In genomic region chr6:34295721-34296120, GRCh38 we compare ENCODE assay signal across 9 cellular contexts. TPM values are rescaled to one million over a fixed set of nuclear protein-coding genes. Genes with fewer than 3 reads are reported as not detected.
DNase-seq lines count a peak whose midpoint lies in the region; ATAC-seq, FAIRE-seq and TF ChIP-seq lines count a peak whose summit lies in the region.
"Had no signal": no experiment of that assay in that cellular context is flagged by ENCODE, and none has a peak within 500 bp of the region (broad histone marks: within the 10 kb centered on the region; RNA-seq: fewer than 3 reads in every experiment).

No MANE protein-coding gene starts in this region.

- no peaks in the 10 kb centered on the region for H3K27me3 Mint-ChIP-seq in activated T-helper 1 cell treated with anti-CD3 and anti-CD28 coated beads, Interleukin-12 subunit alpha, Interleukin-12 subunit beta, Interleukin-2, Interleukin-4 antibody, amounts not matched to agents 30 ng/mL and 10 ng/mL and 1 ng/mL, durations not matched to agents 14 hours and 24 hours and 36 hours (ENCODE audit: insufficient read depth)
- H3K27me3 Mint-ChIP-seq in CD4-positive, alpha-beta memory T cell = no peaks in the 10 kb centered on the region

- TF ChIP-seq POLR2A in endothelial cell of umbilical vein (IDR thresholded peaks at IDR 0.05; ENCODE audit: low read depth, low read length) = no peak

- no peaks in the 10 kb centered on the region for H3K9me3 ChIP-seq in endothelial cell of umbilical vein (replicated peaks; ENCODE audit: control insufficient read depth, insufficient read depth, low read length)
- no peaks in the 10 kb centered on the region for H3K9me3 ChIP-seq in CD4-positive, alpha-beta memory T cell (ENCODE audit: control insufficient read depth in 1 of 2, low read length in 2 of 2)

- peaks cover 8 to 11% of the 10 kb centered on the region in 2 experiments for H3K36me3 ChIP-seq in endothelial cell of umbilical vein (ENCODE audit: control insufficient read depth in 2 of 2, extremely low read depth in 1 of 2, insufficient read depth in 2 of 2, low read length in 2 of 2)
- peaks cover 15% of the 10 kb centered on the region for H3K36me3 ChIP-seq in CD4-positive, alpha-beta memory T cell (ENCODE audit: insufficient read depth, low read length)

- peaks cover 3% of the 10 kb centered on the region for H3K79me2 ChIP-seq in endothelial cell of umbilical vein (ENCODE audit: control insufficient read depth, insufficient read depth, low read length)

- no peaks in the 10 kb centered on the region for H3K27me3 ChIP-seq in endothelial cell of umbilical vein (ENCODE audit: control insufficient read depth in 2 of 2, insufficient read depth in 2 of 2, low read length in 2 of 2)
- no peaks in the 10 kb centered on the region for H3K27me3 ChIP-seq in CD4-positive, alpha-beta memory T cell (ENCODE audit: insufficient read depth, low read length)

- no peak overlapping the region for H3K27ac ChIP-seq in endothelial cell of umbilical vein (ENCODE audit: insufficient read depth, low read depth, low read length)
- H3K27ac ChIP-seq in CD4-positive, alpha-beta memory T cell (ENCODE audit: low read depth, low read length) = no peak overlapping the region

- no peaks in the 10 kb centered on the region for H3K4me1 ChIP-seq in endothelial cell of umbilical vein (ENCODE audit: control insufficient read depth, extremely low read depth, insufficient read depth, low read length)
- H3K4me1 ChIP-seq in CD4-positive, alpha-beta memory T cell (ENCODE audit: insufficient read depth, low read length) = peaks cover 4% of the 10 kb centered on the region

- H2AFZ ChIP-seq in endothelial cell of umbilical vein (ENCODE audit: low read depth, low read length) = no peak overlapping the region

- H3K36me3 Mint-ChIP-seq in activated T-helper 1 cell treated with anti-CD3 and anti-CD28 coated beads, Interleukin-12 subunit alpha, Interleukin-12 subunit beta, Interleukin-2, Interleukin-4 antibody, amounts not matched to agents 30 ng/mL and 10 ng/mL and 1 ng/mL, durations not matched to agents 14 hours and 24 hours and 36 hours (ENCODE audit: low read depth) = peaks cover 18% of the 10 kb centered on the region
- H3K36me3 Mint-ChIP-seq in CD4-positive, alpha-beta memory T cell = peaks cover 25 to 29% of the 10 kb centered on the region in 2 donors

- H3K9me1 ChIP-seq in endothelial cell of umbilical vein (replicated peaks; ENCODE audit: control insufficient read depth, extremely low read depth, insufficient read depth, low read length) = no peaks in the 10 kb centered on the region

- no peaks in the 10 kb centered on the region for H4K20me1 ChIP-seq in endothelial cell of umbilical vein (replicated peaks; ENCODE audit: control insufficient read depth, extremely low read depth, insufficient read depth, low read length)

- no peak overlapping the region for H3K9ac ChIP-seq in endothelial cell of umbilical vein (replicated peaks; ENCODE audit: extremely low read depth, insufficient read depth, low read length)

- no peak overlapping the region for H3K4me3 ChIP-seq in endothelial cell of umbilical vein (replicated peaks in 1 of 3; ENCODE audit: insufficient read depth in 1 of 3, low read depth in 1 of 3, low read length in 3 of 3)
- no peak overlapping the region for H3K4me3 ChIP-seq in CD4-positive, alpha-beta memory T cell (ENCODE audit: low read length in 2 of 2)

- CTCF ChIA-PET in endothelial cell of umbilical vein (lab: Charles Lee) = interaction anchor here (0.9 to 2.5 kb wide), 4 partner anchors 10 to 119 kb away, joined by 3 to 6 read pairs (median 4); partner anchors contain the start of gene SMIM29
- CTCF ChIA-PET in CD4-positive, alpha-beta memory T cell (lab: Charles Lee; ENCODE audit: partially characterized antibody) = no interaction called here

- peak; percentile 59 for DNase-seq in GM10266 (ENCODE audit: extremely low spot score)
- DNase-seq in endothelial cell of umbilical vein (ENCODE audit: low read depth, low spot score) = no peak
- DNase-seq in NCI-H187 treated with DMSO at 0.1 percent for 48 hours (lab: John Stamatoyannopoulos, UW) = no peak
- DNase-seq in activated T-helper 1 cell treated with anti-CD3 and anti-CD28 coated beads, Interleukin-12 subunit alpha, Interleukin-12 subunit beta, Interleukin-2, Interleukin-4 antibody, amounts not matched to agents 30 ng/mL and 10 ng/mL and 1 ng/mL, durations not matched to agents 14 hours and 24 hours and 36 hours (ENCODE audit: low spot score) = no peak
- no peak for DNase-seq in left colon
- no peak for DNase-seq in CD4-positive, alpha-beta memory T cell
- DNase-seq: activated effector memory CD4-positive, alpha-beta T cell treated with anti-CD3 and anti-CD28 coated beads, Interleukin-2, amount 50 U/mL, for 16 hours had no signal

- ATAC-seq in GM19397 (IDR thresholded peaks at IDR 0.05; ENCODE audit: unreplicated experiment) (peak; percentile 76), HG03159 (IDR thresholded peaks at IDR 0.05; ENCODE audit: unreplicated experiment) (peak; percentile 85), left colon (no peak)

- dilution Hi-C loops in endothelial cell of umbilical vein (cut with MboI; ENCODE audit: extremely low pct_ligation_motif_present, low sequenced_read_pairs) = no loop called here

- intact Hi-C loops in endothelial cell of umbilical vein (cut with micrococcal nuclease) (no loop called here), left colon (cut with DNase I, micrococcal nuclease) (no loop called here)
- intact Hi-C loops in activated T-helper 1 cell treated with anti-CD3 and anti-CD28 coated beads, Interleukin-12 subunit alpha, Interleukin-12 subunit beta, Interleukin-2, Interleukin-4 antibody, amounts not matched to agents 30 ng/mL and 10 ng/mL and 1 ng/mL, durations not matched to agents 14 hours and 24 hours and 36 hours (cut with micrococcal nuclease) = no loop called here
- intact Hi-C loops in CD4-positive, alpha-beta memory T cell (cut with micrococcal nuclease) = no loop called here

- peaks cover 7% of the 10 kb centered on the region for H3K4me1 Mint-ChIP-seq in activated T-helper 1 cell treated with anti-CD3 and anti-CD28 coated beads, Interleukin-12 subunit alpha, Interleukin-12 subunit beta, Interleukin-2, Interleukin-4 antibody, amounts not matched to agents 30 ng/mL and 10 ng/mL and 1 ng/mL, durations not matched to agents 14 hours and 24 hours and 36 hours (ENCODE audit: low read depth)
- peaks cover 5 to 12% (median 9%) of the 10 kb centered on the region in 4 donors for H3K4me1 Mint-ChIP-seq in CD4-positive, alpha-beta memory T cell

- no peak overlapping the region for H3K4me3 Mint-ChIP-seq in activated T-helper 1 cell treated with anti-CD3 and anti-CD28 coated beads, Interleukin-12 subunit alpha, Interleukin-12 subunit beta, Interleukin-2, Interleukin-4 antibody, amounts not matched to agents 30 ng/mL and 10 ng/mL and 1 ng/mL, durations not matched to agents 14 hours and 24 hours and 36 hours
- no peak overlapping the region for H3K4me3 Mint-ChIP-seq in CD4-positive, alpha-beta memory T cell

- H3K4me2 ChIP-seq in endothelial cell of umbilical vein (ENCODE audit: insufficient read depth, low read length) = no peak overlapping the region

- TF ChIP-seq CTCF in GM10266 (IDR thresholded peaks at IDR 0.05; ENCODE audit: control insufficient read depth, insufficient read depth, low read depth, missing control alignments) (no peak), endothelial cell of umbilical vein (IDR thresholded peaks at IDR 0.05; ENCODE audit: extremely low read depth in 1 of 2, insufficient read depth in 1 of 2, low read depth in 1 of 2, low read length in 2 of 2) (no peak)

- peak; percentile 69 for FAIRE-seq in endothelial cell of umbilical vein (lab: Jason Lieb, UNC)

- no TSS peak for BruUV-seq in endothelial cell of umbilical vein (replicated peaks; lab: Mats Ljungman, UMichigan)

- no peak overlapping the region for H3K27ac Mint-ChIP-seq in activated T-helper 1 cell treated with anti-CD3 and anti-CD28 coated beads, Interleukin-12 subunit alpha, Interleukin-12 subunit beta, Interleukin-2, Interleukin-4 antibody, amounts not matched to agents 30 ng/mL and 10 ng/mL and 1 ng/mL, durations not matched to agents 14 hours and 24 hours and 36 hours
- H3K27ac Mint-ChIP-seq in CD4-positive, alpha-beta memory T cell = peak overlapping the region in 3 of 7 donors; percentile 59 to 86 (median 70)

- POLR2A ChIA-PET in endothelial cell of umbilical vein (lab: Charles Lee) = no interaction called here
- POLR2A ChIA-PET in CD4-positive, alpha-beta memory T cell (lab: Charles Lee; ENCODE audit: partially characterized antibody) = no interaction called here

- H3K9me3 Mint-ChIP-seq in activated T-helper 1 cell treated with anti-CD3 and anti-CD28 coated beads, Interleukin-12 subunit alpha, Interleukin-12 subunit beta, Interleukin-2, Interleukin-4 antibody, amounts not matched to agents 30 ng/mL and 10 ng/mL and 1 ng/mL, durations not matched to agents 14 hours and 24 hours and 36 hours = no peaks in the 10 kb centered on the region
- H3K9me3 Mint-ChIP-seq in CD4-positive, alpha-beta memory T cell = no peaks in the 10 kb centered on the region

RNA-seq across cellular contexts. Expression of gene SMIM29, which starts 46.9 kb away (rescaled TPM):
- 37.3 and 37.6 TPM in 2 replicates for total RNA-seq in endothelial cell of umbilical vein
- polyA plus RNA-seq in endothelial cell of umbilical vein = 75.2 and 135 TPM in 2 replicates
- 58.0 and 65.4 TPM in 2 replicates for polyA plus RNA-seq in endothelial cell of umbilical vein (2011; cell fraction: cytosol; rRNA removed)
- polyA plus RNA-seq in endothelial cell of umbilical vein (2011; cell fraction: nucleus; rRNA removed) = 27.1 and 37.8 TPM in 2 replicates
- 26.5 and 31.9 TPM in 2 replicates for polyA plus RNA-seq in endothelial cell of umbilical vein (2012)
- 18.2 and 23.0 TPM in 2 replicates for polyA minus RNA-seq in endothelial cell of umbilical vein
- 4.2 TPM for polyA minus RNA-seq in endothelial cell of umbilical vein (2011; cell fraction: cytosol; rRNA and poly(A)+ RNA removed)
- 7.0 and 9.6 TPM in 2 replicates for polyA minus RNA-seq in endothelial cell of umbilical vein (2011; cell fraction: nucleus; rRNA and poly(A)+ RNA removed)
- total RNA-seq in activated T-helper 1 cell treated with anti-CD3 and anti-CD28 coated beads, Interleukin-12 subunit alpha, Interleukin-12 subunit beta, Interleukin-2, Interleukin-4 antibody, amounts not matched to agents 30 ng/mL and 10 ng/mL and 1 ng/mL, durations not matched to agents 14 hours and 24 hours and 36 hours = 14.3 and 15.0 TPM in 2 replicates
- 10 to 100 TPM in 1 of 2 donors, 1 to 10 TPM in 1; 8.2 to 11.5 TPM for total RNA-seq in left colon
- 10 to 100 TPM; 29.7 to 30.1 TPM for total RNA-seq in CD4-positive, alpha-beta memory T cell
- 10 to 100 TPM; 51.5 to 66.5 TPM for polyA plus RNA-seq in CD4-positive, alpha-beta memory T cell

RNA-seq across cellular contexts. Expression of gene HMGA1, which starts 59.0 kb away (rescaled TPM):
- total RNA-seq in endothelial cell of umbilical vein (1,031 and 1,108 TPM in 2 replicates), left colon (100 to 1,000 TPM; 116 to 152 TPM)
- polyA plus RNA-seq in endothelial cell of umbilical vein = 416 and 425 TPM in 2 replicates
- polyA plus RNA-seq in endothelial cell of umbilical vein (2011; cell fraction: cytosol; rRNA removed) = 293 and 339 TPM in 2 replicates
- polyA plus RNA-seq in endothelial cell of umbilical vein (2011; cell fraction: nucleus; rRNA removed) = 140 and 158 TPM in 2 replicates
- 703 and 761 TPM in 2 replicates for polyA plus RNA-seq in endothelial cell of umbilical vein (2012)
- 125 and 180 TPM in 2 replicates for polyA minus RNA-seq in endothelial cell of umbilical vein
- polyA minus RNA-seq in endothelial cell of umbilical vein (2011; cell fraction: cytosol; rRNA and poly(A)+ RNA removed) = 119 TPM
- 49.5 and 60.6 TPM in 2 replicates for polyA minus RNA-seq in endothelial cell of umbilical vein (2011; cell fraction: nucleus; rRNA and poly(A)+ RNA removed)
- 415 and 438 TPM in 2 replicates for total RNA-seq in activated T-helper 1 cell treated with anti-CD3 and anti-CD28 coated beads, Interleukin-12 subunit alpha, Interleukin-12 subunit beta, Interleukin-2, Interleukin-4 antibody, amounts not matched to agents 30 ng/mL and 10 ng/mL and 1 ng/mL, durations not matched to agents 14 hours and 24 hours and 36 hours
- total RNA-seq in CD4-positive, alpha-beta memory T cell = 10 to 100 TPM; 74.7 to 77.5 TPM
- 10 to 100 TPM; 25.4 to 40.8 TPM for polyA plus RNA-seq in CD4-positive, alpha-beta memory T cell
